In the genomic region with DNA sequence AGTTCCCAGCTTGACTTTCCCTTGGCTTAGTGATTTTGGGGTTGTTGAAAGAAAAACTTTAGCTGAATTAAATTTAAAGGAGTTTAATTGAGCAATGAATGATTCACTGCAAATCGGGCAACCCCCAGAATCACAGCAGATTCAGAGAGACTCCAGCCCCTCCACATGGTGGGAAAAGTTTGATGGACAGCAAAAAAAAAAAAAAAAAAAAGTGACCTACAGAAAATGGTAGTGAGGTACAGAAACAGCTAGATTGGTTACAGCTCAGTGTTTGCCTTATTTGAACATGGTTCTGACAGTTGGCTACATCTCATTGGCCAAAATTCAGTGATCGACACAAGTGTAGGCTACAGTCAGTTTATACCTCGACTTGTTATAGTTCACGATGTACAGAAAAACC, we compare ENCODE assay signal across 1 cellular context.
TF ChIP-seq lines count a peak whose summit lies in the region.

No MANE protein-coding gene starts in this region.

TF ChIP-seq in H1, 55 proteins besides CTCF, POLR2A, EP300 and RAD21:
- TF ChIP-seq SIX5 (IDR thresholded peaks at IDR 0.05; ENCODE audit: low read depth, low read length) (no peak), KDM4A (IDR thresholded peaks at IDR 0.05; ENCODE audit: low read depth, low read length, severe bottlenecking) (no peak), CEBPB (IDR thresholded peaks at IDR 0.05; ENCODE audit: low read depth, low read length) (no peak), KDM5A (IDR thresholded peaks at IDR 0.05; ENCODE audit: low read length) (no peak), ZNF274 (IDR thresholded peaks at IDR 0.05; ENCODE audit: borderline replicate concordance, extremely low read depth, low read length) (no peak), EZH2 (IDR thresholded peaks at IDR 0.05; ENCODE audit: low read depth, low read length, severe bottlenecking) (no peak), BRCA1 (IDR thresholded peaks at IDR 0.05; ENCODE audit: low read depth, low read length) (no peak), CHD1 (IDR thresholded peaks at IDR 0.05; ENCODE audit: low read depth, low read length) (no peak), KDM1A (IDR thresholded peaks at IDR 0.05; ENCODE audit: borderline replicate concordance, low read length) (no peak), CHD2 (IDR thresholded peaks at IDR 0.05; ENCODE audit: low read length) (no peak)
